Comparison of ENCODE assay signal across 26 cellular contexts in genomic region chr7:158271646-158272045, GRCh38.
DNase-seq lines count a peak whose midpoint lies in the region; ATAC-seq and TF ChIP-seq lines count a peak whose summit lies in the region.
"Had no signal": no experiment of that assay in that cellular context is flagged by ENCODE, and none has a peak within 500 bp of the region (broad histone marks: within the 10 kb centered on the region; RNA-seq: fewer than 3 reads in every experiment).

No MANE protein-coding gene starts in this region.

- no peak overlapping the region for H3K27ac Mint-ChIP-seq in natural killer cell treated with Interleukin-12 subunit alpha and Interleukin-12 subunit beta and Interleukin-15 and Interleukin-18, amount 100 ng/mL, for 72 hours
- no peak overlapping the region for H3K27ac Mint-ChIP-seq in natural killer cell
- no peak overlapping the region for H3K27ac Mint-ChIP-seq in stimulated activated memory B cell treated with anti-CD40 and anti-IgM and Interleukin-4, amounts not matched to agents 10 μg/mL and 1 μg/mL and 100 μg/mL, for 72 hours
- H3K27ac Mint-ChIP-seq: CD14-positive monocyte; CD8-positive, alpha-beta memory T cell; IgD-negative memory B cell had no signal

- no peak for TF ChIP-seq EP300 in SK-N-SH (IDR thresholded peaks at IDR 0.05; ENCODE audit: borderline replicate concordance in 1 of 2, low read depth in 1 of 2, low read length in 1 of 2)
- no peak for TF ChIP-seq EP300 in sigmoid colon (IDR thresholded peaks at IDR 0.05)

- ATAC-seq in SK-N-SH treated with all-trans-retinoic acid at 6 μM for 48 hours (no peak), natural killer cell (no peak)
- no peak for ATAC-seq in natural killer cell treated with Interleukin-12 subunit alpha and Interleukin-12 subunit beta and Interleukin-15 and Interleukin-18, amount 100 ng/mL, for 72 hours
- ATAC-seq in stimulated activated memory B cell treated with anti-CD40 and anti-IgM and Interleukin-4, amounts not matched to agents 10 μg/mL and 1 μg/mL and 100 μg/mL, for 72 hours = no peak
- ATAC-seq: HCT116, Panc1 had no signal

- no peaks in the 10 kb centered on the region for H3K9me2 ChIP-seq in SK-N-SH

- no peaks in the 10 kb centered on the region for H4K20me1 ChIP-seq in SK-N-SH (ENCODE audit: insufficient read depth)

- H3K4me2 ChIP-seq in SK-N-SH = no peak overlapping the region
- H3K4me2 ChIP-seq: KMS-11 had no signal

- DNase-seq in SK-N-SH (peak; percentile 18), natural killer cell (no peak), sigmoid colon (peak; percentile 24), ACHN (no peak)
- DNase-seq in natural killer cell treated with Interleukin-12 subunit alpha and Interleukin-12 subunit beta and Interleukin-15 and Interleukin-18, amount 100 ng/mL, for 72 hours (ENCODE audit: low spot score) = peak; percentile 10
- DNase-seq: BE2C, DND-41, NCI-H1048, NCI-H1417 treated with DMSO at 0.1 percent for 48 hours, NCI-H1694 treated with DMSO at 0.1 percent for 48 hours, NCI-H2081 treated with DMSO at 0.1 percent for 48 hours, NCI-H2171, NCI-H226, NCI-H510A, NCI-H69, SJCRH30 had no signal

- WGBS in SK-N-SH (ENCODE audit: low lambda C conversion rate) = 66% methylated on average over 11 of the region's 11 CpGs
- 91 to 95% methylated on average over 11 of the region's 11 CpGs for WGBS in sigmoid colon, 2 donors

- no peak overlapping the region for H3K9ac ChIP-seq in SK-N-SH
- H3K9ac ChIP-seq: KMS-11 had no signal

- no peaks in the 10 kb centered on the region for H3K4me1 Mint-ChIP-seq in natural killer cell treated with Interleukin-12 subunit alpha and Interleukin-12 subunit beta and Interleukin-15 and Interleukin-18, amount 100 ng/mL, for 72 hours (ENCODE audit: low read depth in 2 of 2)
- H3K4me1 Mint-ChIP-seq in natural killer cell = no peaks in the 10 kb centered on the region
- H3K4me1 Mint-ChIP-seq in stimulated activated memory B cell treated with anti-CD40 and anti-IgM and Interleukin-4, amounts not matched to agents 10 μg/mL and 1 μg/mL and 100 μg/mL, for 72 hours = no peaks in the 10 kb centered on the region
- H3K4me1 Mint-ChIP-seq: CD14-positive monocyte; CD8-positive, alpha-beta memory T cell had no signal

- H3F3A ChIP-seq in SK-N-SH (replicated peaks; ENCODE audit: insufficient read depth) = no peaks in the 10 kb centered on the region

- no peak for TF ChIP-seq POLR2A in sigmoid colon (IDR thresholded peaks at IDR 0.05)

- no peaks in the 10 kb centered on the region for H3K27me3 ChIP-seq in SK-N-SH (ENCODE audit: insufficient read depth)
- H3K27me3 ChIP-seq in sigmoid colon = no peaks in the 10 kb centered on the region
- H3K27me3 ChIP-seq: SJCRH30 had no signal

- no peaks in the 10 kb centered on the region for H3K36me3 Mint-ChIP-seq in natural killer cell treated with Interleukin-12 subunit alpha and Interleukin-12 subunit beta and Interleukin-15 and Interleukin-18, amount 100 ng/mL, for 72 hours
- H3K36me3 Mint-ChIP-seq in natural killer cell = no peaks in the 10 kb centered on the region
- no peaks in the 10 kb centered on the region for H3K36me3 Mint-ChIP-seq in stimulated activated memory B cell treated with anti-CD40 and anti-IgM and Interleukin-4, amounts not matched to agents 10 μg/mL and 1 μg/mL and 100 μg/mL, for 72 hours
- H3K36me3 Mint-ChIP-seq: CD14-positive monocyte; CD8-positive, alpha-beta memory T cell; IgD-negative memory B cell had no signal

- H3K27ac ChIP-seq in SK-N-SH (ENCODE audit: low read depth in 2 of 2, low read length in 1 of 2) (no peak overlapping the region), sigmoid colon (no peak overlapping the region)
- H3K27ac ChIP-seq: 22Rv1, KMS-11, RWPE1, SJCRH30 had no signal

- H3K4me1 ChIP-seq in SK-N-SH (ENCODE audit: control insufficient read depth in 1 of 2, insufficient read depth in 2 of 2, low read depth in 1 of 2, low read length in 1 of 2) (peaks cover 0 to 41% of the 10 kb centered on the region in 2 experiments; a peak in 1 of 4 replicates), sigmoid colon (no peaks in the 10 kb centered on the region)
- H3K4me1 ChIP-seq: BE2C, SJCRH30 had no signal

- H3K4me3 Mint-ChIP-seq in natural killer cell treated with Interleukin-12 subunit alpha and Interleukin-12 subunit beta and Interleukin-15 and Interleukin-18, amount 100 ng/mL, for 72 hours = no peak overlapping the region
- no peak overlapping the region for H3K4me3 Mint-ChIP-seq in natural killer cell
- H3K4me3 Mint-ChIP-seq in stimulated activated memory B cell treated with anti-CD40 and anti-IgM and Interleukin-4, amounts not matched to agents 10 μg/mL and 1 μg/mL and 100 μg/mL, for 72 hours = no peak overlapping the region
- H3K4me3 Mint-ChIP-seq: CD14-positive monocyte; CD8-positive, alpha-beta memory T cell; IgD-negative memory B cell had no signal

- H3K9me3 ChIP-seq in SK-N-SH = no peaks in the 10 kb centered on the region
- H3K9me3 ChIP-seq in sigmoid colon = no peaks in the 10 kb centered on the region
- H3K9me3 ChIP-seq: SJCRH30 had no signal

- CTCF ChIA-PET in SK-N-SH (lab: Yijun Ruan, JAX) = no interaction called here

- H3K27me3 Mint-ChIP-seq in natural killer cell treated with Interleukin-12 subunit alpha and Interleukin-12 subunit beta and Interleukin-15 and Interleukin-18, amount 100 ng/mL, for 72 hours = no peaks in the 10 kb centered on the region
- no peaks in the 10 kb centered on the region for H3K27me3 Mint-ChIP-seq in natural killer cell (ENCODE audit: low read depth in 2 of 2)
- H3K27me3 Mint-ChIP-seq in stimulated activated memory B cell treated with anti-CD40 and anti-IgM and Interleukin-4, amounts not matched to agents 10 μg/mL and 1 μg/mL and 100 μg/mL, for 72 hours = no peaks in the 10 kb centered on the region
- H3K27me3 Mint-ChIP-seq: CD8-positive, alpha-beta memory T cell; IgD-negative memory B cell had no signal

- POLR2A ChIA-PET in SK-N-SH (lab: Yijun Ruan, JAX) = no interaction called here

- H3K36me3 ChIP-seq in SK-N-SH (replicated peaks in 1 of 2; ENCODE audit: control insufficient read depth in 1 of 2, insufficient read depth in 2 of 2, low read length in 1 of 2) (no peaks in the 10 kb centered on the region), sigmoid colon (no peaks in the 10 kb centered on the region)
- H3K36me3 ChIP-seq: BE2C, SJCRH30 had no signal

- in situ Hi-C loops in ACHN (cut with HindIII; ENCODE audit: low pct_ligation_motif_present, low pct_unique_long_range_greater_than_20kb, low sequenced_read_pairs) = no loop called here

- TF ChIP-seq RAD21 in SK-N-SH (IDR thresholded peaks at IDR 0.05; ENCODE audit: low read length) = no peak

- no peak overlapping the region for H2AFZ ChIP-seq in SK-N-SH (ENCODE audit: low read depth)

- H3K9me3 Mint-ChIP-seq in natural killer cell treated with Interleukin-12 subunit alpha and Interleukin-12 subunit beta and Interleukin-15 and Interleukin-18, amount 100 ng/mL, for 72 hours = peaks cover 4% of the 10 kb centered on the region
- H3K9me3 Mint-ChIP-seq in natural killer cell = peaks cover 2 to 4% of the 10 kb centered on the region in 2 donors
- H3K9me3 Mint-ChIP-seq in stimulated activated memory B cell treated with anti-CD40 and anti-IgM and Interleukin-4, amounts not matched to agents 10 μg/mL and 1 μg/mL and 100 μg/mL, for 72 hours = peaks cover 11% of the 10 kb centered on the region
- H3K9me3 Mint-ChIP-seq: CD8-positive, alpha-beta memory T cell had no signal

- H3K79me2 ChIP-seq in SK-N-SH (ENCODE audit: insufficient read depth) = no peaks in the 10 kb centered on the region

- TF ChIP-seq CTCF in SK-N-SH (IDR thresholded peaks at IDR 0.05) (no peak), natural killer cell (IDR thresholded peaks at IDR 0.05) (no peak), sigmoid colon (IDR thresholded peaks at IDR 0.05) (no peak)

- intact Hi-C loops in natural killer cell (cut with micrococcal nuclease) = no loop called here
- intact Hi-C loops in sigmoid colon (cut with DNase I) = no loop called here

- no peak overlapping the region for H3K4me3 ChIP-seq in SK-N-SH (ENCODE audit: low read depth in 2 of 2, low read length in 1 of 2)
- no peak overlapping the region for H3K4me3 ChIP-seq in sigmoid colon
- H3K4me3 ChIP-seq: SJCRH30 had no signal

TF ChIP-seq in SK-N-SH, 30 proteins besides CTCF, POLR2A, EP300 and RAD21:
- TF ChIP-seq, protein P1, sequence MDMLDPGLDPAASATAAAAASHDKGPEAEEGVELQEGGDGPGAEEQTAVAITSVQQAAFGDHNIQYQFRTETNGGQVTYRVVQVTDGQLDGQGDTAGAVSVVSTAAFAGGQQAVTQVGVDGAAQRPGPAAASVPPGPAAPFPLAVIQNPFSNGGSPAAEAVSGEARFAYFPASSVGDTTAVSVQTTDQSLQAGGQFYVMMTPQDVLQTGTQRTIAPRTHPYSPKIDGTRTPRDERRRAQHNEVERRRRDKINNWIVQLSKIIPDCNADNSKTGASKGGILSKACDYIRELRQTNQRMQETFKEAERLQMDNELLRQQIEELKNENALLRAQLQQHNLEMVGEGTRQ (IDR thresholded peaks at IDR 0.05; ENCODE audit: borderline replicate concordance, low read depth, low read length) = no peak
- TF ChIP-seq RCOR1 (IDR thresholded peaks at IDR 0.05; ENCODE audit: low read length) (no peak), TEAD4 (IDR thresholded peaks at IDR 0.05; ENCODE audit: borderline replicate concordance, insufficient read depth) (no peak), EZH2phosphoT487 (IDR thresholded peaks at IDR 0.05; ENCODE audit: borderline replicate concordance, low read depth) (no peak), SMC3 (IDR thresholded peaks at IDR 0.05; ENCODE audit: low read depth, low read length) (no peak), FOSL2 (IDR thresholded peaks at IDR 0.05; ENCODE audit: borderline replicate concordance, low read depth) (no peak)

TF ChIP-seq in SK-N-SH treated with all-trans-retinoic acid at 6 μM for 48 hours, 23 proteins besides CTCF, POLR2A, EP300 and RAD21 (continues in another document):
- no peak for TF ChIP-seq ZNF565 (CRISPR knock-in tag; conservative IDR thresholded peaks at IDR 0.05; ENCODE audit: low read depth)
- TF ChIP-seq RARB (CRISPR knock-in tag; IDR thresholded peaks at IDR 0.05) = no peak
- TF ChIP-seq BACH2 (CRISPR knock-in tag; IDR thresholded peaks at IDR 0.05; ENCODE audit: borderline replicate concordance) = no peak
- TF ChIP-seq, protein P2, sequence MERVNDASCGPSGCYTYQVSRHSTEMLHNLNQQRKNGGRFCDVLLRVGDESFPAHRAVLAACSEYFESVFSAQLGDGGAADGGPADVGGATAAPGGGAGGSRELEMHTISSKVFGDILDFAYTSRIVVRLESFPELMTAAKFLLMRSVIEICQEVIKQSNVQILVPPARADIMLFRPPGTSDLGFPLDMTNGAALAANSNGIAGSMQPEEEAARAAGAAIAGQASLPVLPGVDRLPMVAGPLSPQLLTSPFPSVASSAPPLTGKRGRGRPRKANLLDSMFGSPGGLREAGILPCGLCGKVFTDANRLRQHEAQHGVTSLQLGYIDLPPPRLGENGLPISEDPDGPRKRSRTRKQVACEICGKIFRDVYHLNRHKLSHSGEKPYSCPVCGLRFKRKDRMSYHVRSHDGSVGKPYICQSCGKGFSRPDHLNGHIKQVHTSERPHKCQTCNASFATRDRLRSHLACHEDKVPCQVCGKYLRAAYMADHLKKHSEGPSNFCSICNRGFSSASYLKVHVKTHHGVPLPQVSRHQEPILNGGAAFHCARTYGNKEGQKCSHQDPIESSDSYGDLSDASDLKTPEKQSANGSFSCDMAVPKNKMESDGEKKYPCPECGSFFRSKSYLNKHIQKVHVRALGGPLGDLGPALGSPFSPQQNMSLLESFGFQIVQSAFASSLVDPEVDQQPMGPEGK (CRISPR knock-in tag; IDR thresholded peaks at IDR 0.05; ENCODE audit: borderline replicate concordance) = no peak
- TF ChIP-seq ESRRG (CRISPR knock-in tag; IDR thresholded peaks at IDR 0.05) = no peak

Comparison
In these comparisons a context has a peak if more than half of its experiments do, and no peak if none do; other contexts are left out.
1. DNase-seq: peak in SK-N-SH (single experiment), natural killer cell treated with Interleukin-12 subunit alpha and Interleukin-12 subunit beta and Interleukin-15 and Interleukin-18, amount 100 ng/mL, for 72 hours (single experiment) and sigmoid colon (single experiment); none in natural killer cell (single experiment) and ACHN (single experiment).